ENCODE assay signal across 21 cellular contexts in the genomic region with DNA sequence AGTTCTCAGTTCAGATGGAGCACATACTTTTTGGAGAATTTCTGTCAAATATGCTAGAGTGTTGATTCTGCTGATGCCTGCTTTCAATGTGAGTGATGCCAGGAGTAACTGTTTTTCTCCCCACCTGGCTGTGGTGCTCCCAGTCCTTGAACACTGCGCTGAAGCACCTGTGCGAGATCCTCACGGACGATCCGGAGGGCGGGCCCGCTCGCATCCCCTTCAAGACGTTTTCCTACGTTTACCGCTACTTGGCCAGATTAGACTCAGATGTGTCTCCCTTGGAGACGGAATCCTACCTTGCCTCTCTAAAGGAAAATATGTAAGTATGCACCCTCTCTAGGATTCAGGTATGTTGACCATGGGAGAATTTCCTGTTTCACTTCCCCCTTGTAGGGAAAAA. TPM values are rescaled to one million over a fixed set of nuclear protein-coding genes. Genes with fewer than 3 reads are reported as not detected.
"Had no signal": no experiment of that assay in that cellular context is flagged by ENCODE, and none has a peak within 500 bp of the region (broad histone marks: within the 10 kb centered on the region; RNA-seq: fewer than 3 reads in every experiment).

No MANE protein-coding gene starts in this region.

- H3K4me3 Mint-ChIP-seq: activated CD4-positive, alpha-beta memory T cell treated with anti-CD3 and anti-CD28 coated beads for 36 hours; activated CD4-positive, alpha-beta T cell treated with anti-CD3 and anti-CD28 coated beads, Interleukin-2, amount 10 ng/mL, durations not matched to agents 7 days and 5 days; activated naive CD4-positive, alpha-beta T cell treated with anti-CD3 and anti-CD28 coated beads, Interleukin-2, amount 10 ng/mL, durations not matched to agents 7 days and 5 days; activated naive CD8-positive, alpha-beta T cell treated with anti-CD3 and anti-CD28 coated beads for 36 hours; T-helper 17 cell had no signal

- H3K27me3 ChIP-seq: MG63 had no signal

- H3K36me3 ChIP-seq: MG63 had no signal

- H3K27ac ChIP-seq: KMS-11 had no signal

- H3K4me3 ChIP-seq: MG63 had no signal

- H3K27me3 Mint-ChIP-seq: activated CD4-positive, alpha-beta memory T cell treated with anti-CD3 and anti-CD28 coated beads for 36 hours; activated CD4-positive, alpha-beta T cell treated with anti-CD3 and anti-CD28 coated beads, Interleukin-2, amount 10 ng/mL, durations not matched to agents 7 days and 5 days; activated naive CD8-positive, alpha-beta T cell treated with anti-CD3 and anti-CD28 coated beads for 36 hours had no signal

- H3K4me1 Mint-ChIP-seq: activated CD4-positive, alpha-beta T cell treated with anti-CD3 and anti-CD28 coated beads, Interleukin-2, amount 10 ng/mL, durations not matched to agents 7 days and 5 days; activated naive CD8-positive, alpha-beta T cell treated with anti-CD3 and anti-CD28 coated beads for 36 hours had no signal

- H3K9ac ChIP-seq: KMS-11 had no signal

- H3K27ac Mint-ChIP-seq: activated CD4-positive, alpha-beta memory T cell treated with anti-CD3 and anti-CD28 coated beads for 36 hours; activated CD4-positive, alpha-beta T cell treated with anti-CD3 and anti-CD28 coated beads, Interleukin-2, amount 10 ng/mL, durations not matched to agents 7 days and 5 days; activated naive CD4-positive, alpha-beta T cell treated with anti-CD3 and anti-CD28 coated beads, Interleukin-2, amount 10 ng/mL, durations not matched to agents 7 days and 5 days; activated naive CD8-positive, alpha-beta T cell treated with anti-CD3 and anti-CD28 coated beads for 36 hours; activated T-helper 2 cell treated with anti-CD3 and anti-CD28 coated beads, Interferon-gamma antibody, Interleukin-2, Interleukin-4, amounts not matched to agents 10 μg/mL and 5 μg/mL and 100 μg/mL, durations not matched to agents 14 hours and 24 hours and 36 hours; T-helper 17 cell had no signal

- DNase-seq: activated CD4-positive, alpha-beta memory T cell treated with anti-CD3 and anti-CD28 coated beads for 36 hours; activated CD4-positive, alpha-beta T cell treated with anti-CD3 and anti-CD28 coated beads, Interleukin-2, amount 10 ng/mL, durations not matched to agents 7 days and 5 days; activated CD4-positive, CD25-positive, alpha-beta regulatory T cell; activated CD8-positive, alpha-beta memory T cell treated with anti-CD3 and anti-CD28 coated beads for 24 hours; activated gamma-delta T cell treated with Interleukin-2 at 50 U/mL for 16 hours; activated naive CD4-positive, alpha-beta T cell treated with anti-CD3 and anti-CD28 coated beads, Interleukin-2, amount 10 ng/mL, durations not matched to agents 7 days and 5 days; activated naive CD8-positive, alpha-beta T cell treated with anti-CD3 and anti-CD28 coated beads for 36 hours; activated T-cell treated with anti-CD3 and anti-CD28 coated beads, Interleukin-2, amount 50 U/mL, for 48 hours; cerebellar nuclear complex; MV-4-11; NCI-H1092 treated with DMSO at 0.1 percent for 48 hours; NCI-H1417 treated with DMSO at 0.1 percent for 48 hours; NCI-H1694; NCI-H2029 treated with DMSO at 0.1 percent for 48 hours; SIG-M5; T-helper 17 cell; T1000 had no signal

- ATAC-seq: T-helper 17 cell had no signal

- FAIRE-seq: TTC549 had no signal

- H3K9me3 ChIP-seq: MG63 had no signal

- H3K4me2 ChIP-seq: KMS-11 had no signal

- H3K36me3 Mint-ChIP-seq: activated CD4-positive, alpha-beta memory T cell treated with anti-CD3 and anti-CD28 coated beads for 36 hours; activated naive CD4-positive, alpha-beta T cell treated with anti-CD3 and anti-CD28 coated beads, Interleukin-2, amount 10 ng/mL, durations not matched to agents 7 days and 5 days; activated naive CD8-positive, alpha-beta T cell treated with anti-CD3 and anti-CD28 coated beads for 36 hours had no signal

- H3K9me3 Mint-ChIP-seq: activated CD4-positive, alpha-beta memory T cell treated with anti-CD3 and anti-CD28 coated beads for 36 hours; activated CD4-positive, alpha-beta T cell treated with anti-CD3 and anti-CD28 coated beads, Interleukin-2, amount 10 ng/mL, durations not matched to agents 7 days and 5 days; activated naive CD4-positive, alpha-beta T cell treated with anti-CD3 and anti-CD28 coated beads, Interleukin-2, amount 10 ng/mL, durations not matched to agents 7 days and 5 days; activated naive CD8-positive, alpha-beta T cell treated with anti-CD3 and anti-CD28 coated beads for 36 hours; activated T-helper 2 cell treated with anti-CD3 and anti-CD28 coated beads, Interferon-gamma antibody, Interleukin-2, Interleukin-4, amounts not matched to agents 10 μg/mL and 5 μg/mL and 100 μg/mL, durations not matched to agents 14 hours and 24 hours and 36 hours had no signal

RNA-seq across cellular contexts. Expression of gene ROPN1L, which starts 19.4 kb away (rescaled TPM):
- total RNA-seq: activated CD4-positive, alpha-beta memory T cell treated with anti-CD3 and anti-CD28 coated beads for 36 hours; activated naive CD8-positive, alpha-beta T cell treated with anti-CD3 and anti-CD28 coated beads for 36 hours had no signal
